ENCODE assay signal across 8 cellular contexts in genomic region chr1:12143631-12144155, GRCh38. TPM values are rescaled to one million over a fixed set of nuclear protein-coding genes. Genes with fewer than 3 reads are reported as not detected.
DNase-seq lines count a peak whose midpoint lies in the region; ATAC-seq and TF ChIP-seq lines count a peak whose summit lies in the region.

No MANE protein-coding gene starts in this region.

- H3K9me3 Mint-ChIP-seq in activated naive CD4-positive, alpha-beta T cell treated with anti-CD3 and anti-CD28 coated beads, Interleukin-2, amount 10 ng/mL, durations not matched to agents 7 days and 5 days: no peaks in the 10 kb centered on the region

- intact Hi-C loops in sciatic nerve (cut with DNase I): no loop called here

- H3K27me3 Mint-ChIP-seq in activated naive CD4-positive, alpha-beta T cell treated with anti-CD3 and anti-CD28 coated beads, Interleukin-2, amount 10 ng/mL, durations not matched to agents 7 days and 5 days: no peaks in the 10 kb centered on the region

- H3K4me3 Mint-ChIP-seq in activated naive CD4-positive, alpha-beta T cell treated with anti-CD3 and anti-CD28 coated beads, Interleukin-2, amount 10 ng/mL, durations not matched to agents 7 days and 5 days: no peak overlapping the region

- peak; percentile 86 for ATAC-seq in sciatic nerve

- peaks cover 5% of the 10 kb centered on the region for H3K36me3 Mint-ChIP-seq in activated naive CD4-positive, alpha-beta T cell treated with anti-CD3 and anti-CD28 coated beads, Interleukin-2, amount 10 ng/mL, durations not matched to agents 7 days and 5 days

- DNase-seq in DMS79 treated with DMSO at 0.1 percent for 48 hours (lab: John Stamatoyannopoulos, UW) (peak; percentile 93), LHCN-M2 (ENCODE audit: low read depth) (peak; percentile 98), cardiac muscle cell (ENCODE audit: low read depth in 1 of 2, low spot score in 1 of 2) (peak in 1 of 2 donors; percentile 98), sciatic nerve (ENCODE audit: low spot score) (peak; percentile 84), NCI-H526 (lab: John Stamatoyannopoulos, UW) (no peak), NCI-H2081 treated with DMSO at 0.1 percent for 48 hours (lab: John Stamatoyannopoulos, UW) (no peak), NCI-H345 (lab: John Stamatoyannopoulos, UW) (no peak)
- DNase-seq in activated naive CD4-positive, alpha-beta T cell treated with anti-CD3 and anti-CD28 coated beads, Interleukin-2, amount 10 ng/mL, durations not matched to agents 7 days and 5 days: peak; percentile 54

- H3K4me3 ChIP-seq in cardiac muscle cell: no peak overlapping the region

- H3K4me1 Mint-ChIP-seq in activated naive CD4-positive, alpha-beta T cell treated with anti-CD3 and anti-CD28 coated beads, Interleukin-2, amount 10 ng/mL, durations not matched to agents 7 days and 5 days: peaks cover 64% of the 10 kb centered on the region

- no peaks in the 10 kb centered on the region for H3K36me3 ChIP-seq in cardiac muscle cell

- no peaks in the 10 kb centered on the region for H3K4me1 ChIP-seq in cardiac muscle cell (ENCODE audit: low read depth)

- CTCF ChIA-PET in activated naive CD4-positive, alpha-beta T cell treated with anti-CD3 and anti-CD28 coated beads, Interleukin-2, amount 10 ng/mL, durations not matched to agents 7 days and 5 days (lab: Charles Lee): interaction anchor here (2.6 kb wide), 1 partner anchor 19 kb away, joined by 11 read pairs; no protein-coding TSS in a partner anchor

- H3K27ac ChIP-seq in cardiac muscle cell: no peak overlapping the region

- TF ChIP-seq CTCF in cardiac muscle cell (IDR thresholded peaks at IDR 0.05; ENCODE audit: low read depth, low read length): peak; percentile 22

- H3K27me3 ChIP-seq in cardiac muscle cell: no peaks in the 10 kb centered on the region

- peak overlapping the region; percentile 87 for H3K27ac Mint-ChIP-seq in activated naive CD4-positive, alpha-beta T cell treated with anti-CD3 and anti-CD28 coated beads, Interleukin-2, amount 10 ng/mL, durations not matched to agents 7 days and 5 days

- H3K9me3 ChIP-seq in cardiac muscle cell (ENCODE audit: low read depth): no peaks in the 10 kb centered on the region

RNA-seq across cellular contexts. Expression of gene TNFRSF1B, which starts 23.1 kb away (rescaled TPM):
- total RNA-seq in LHCN-M2 (2014; rRNA removed) (1.3 and 1.9 TPM in 2 replicates), cardiac muscle cell (0.27 TPM in 1 of 2 replicates, not detected in the other), sciatic nerve (90.9 TPM)
- polyA plus RNA-seq in LHCN-M2 (2012): 1.5 TPM
- polyA plus RNA-seq in cardiac muscle cell: 0.12 TPM in 1 of 2 replicates, not detected in the other

Comparison
In these comparisons a context has a peak if more than half of its experiments do, and no peak if none do; other contexts are left out.
1. DNase-seq: peak in DMS79 treated with DMSO at 0.1 percent for 48 hours (single experiment), LHCN-M2 (single experiment), activated naive CD4-positive, alpha-beta T cell treated with anti-CD3 and anti-CD28 coated beads, Interleukin-2, amount 10 ng/mL, durations not matched to agents 7 days and 5 days (single experiment) and sciatic nerve (single experiment); none in NCI-H526 (0 of 2), NCI-H2081 treated with DMSO at 0.1 percent for 48 hours (single experiment) and NCI-H345 (single experiment).
2. RNA of gene TNFRSF1B, which starts 23.1 kb away (total RNA-seq): 90.9 TPM in sciatic nerve (single experiment); 1.3 to 1.9 TPM in LHCN-M2 and 0.27 TPM in cardiac muscle cell; every median in the first group is over 10 times any median in the second.